Comparison of ENCODE assay signal across 34 cellular contexts in the genomic region with DNA sequence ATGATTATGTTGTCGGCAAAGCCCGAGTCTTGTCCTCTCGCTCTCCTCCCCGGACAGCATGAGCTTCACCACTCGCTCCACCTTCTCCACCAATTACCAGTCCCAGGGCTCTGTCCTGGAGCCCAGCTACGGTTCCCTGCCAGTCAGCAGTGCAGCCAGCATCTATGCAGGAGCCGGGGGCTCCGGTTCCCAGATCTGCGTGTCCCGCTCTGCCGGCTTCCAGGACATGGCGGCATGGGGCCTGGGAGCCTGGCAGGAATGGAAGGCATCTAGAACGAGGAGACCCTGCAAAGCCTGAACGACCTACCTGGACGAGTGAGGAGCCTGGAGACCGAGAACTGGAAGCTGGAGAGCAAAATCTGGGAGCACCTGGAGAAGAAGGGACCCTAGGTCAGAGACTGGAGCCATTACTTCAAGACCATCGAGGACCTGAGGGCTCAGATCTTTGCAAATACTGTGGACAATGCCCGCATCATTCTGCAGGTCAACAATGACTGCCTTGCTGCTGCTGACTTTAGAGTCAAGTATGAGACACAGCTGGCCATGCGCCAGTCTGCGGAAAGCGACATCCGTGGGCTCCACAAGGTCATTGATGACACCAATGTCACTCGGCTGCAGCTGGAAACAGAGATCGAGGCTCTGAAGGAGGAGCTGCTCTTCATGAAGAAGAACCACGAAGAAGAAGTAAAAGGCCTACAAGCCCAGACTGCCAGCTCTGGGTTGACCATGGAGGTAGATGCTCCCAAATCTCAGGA.
"Had no signal": no experiment of that assay in that cellular context is flagged by ENCODE, and none has a peak within 500 bp of the region (broad histone marks: within the 10 kb centered on the region; RNA-seq: fewer than 3 reads in every experiment).

No MANE protein-coding gene starts in this region.

- H3K4me3 ChIP-seq: MG63 had no signal

- H3K36me3 ChIP-seq: MG63 had no signal

- H3K27me3 ChIP-seq: MG63 had no signal

- H3K9ac ChIP-seq: KMS-11 had no signal

- H3K27ac ChIP-seq: KMS-11 had no signal

- H3K4me2 ChIP-seq: KMS-11 had no signal

- H3K9me3 ChIP-seq: MG63 had no signal

- DNase-seq: Karpas-422, MG63, MM.1S, MV-4-11, NCI-H1048, NCI-H1092 treated with DMSO at 0.1 percent for 48 hours, NCI-H1105, NCI-H1105 treated with DMSO at 0.1 percent for 48 hours, NCI-H1417, NCI-H1417 treated with DMSO at 0.1 percent for 48 hours, NCI-H1436, NCI-H1436 treated with DMSO at 0.1 percent for 48 hours, NCI-H146, NCI-H1694, NCI-H1694 treated with DMSO at 0.1 percent for 48 hours, NCI-H187, NCI-H187 treated with DMSO at 0.1 percent for 48 hours, NCI-H1930, NCI-H2029, NCI-H2029 treated with DMSO at 0.1 percent for 48 hours, NCI-H2081, NCI-H2081 treated with DMSO at 0.1 percent for 48 hours, NCI-H2107, NCI-H2171, NCI-H2171 treated with DMSO at 0.1 percent for 48 hours, NCI-H2227 treated with DMSO at 0.1 percent for 48 hours, NCI-H226, NCI-H345, NCI-H446, NCI-H446 treated with DMSO at 0.1 percent for 48 hours, NCI-H510A, NCI-H510A treated with DMSO at 0.1 percent for 48 hours, NCI-H524 had no signal
